Comparison of ENCODE assay signal across 8 cellular contexts in genomic region chrX:129957241-129958099, GRCh38. TPM values are rescaled to one million over a fixed set of nuclear protein-coding genes. Genes with fewer than 3 reads are reported as not detected.
DNase-seq lines count a peak whose midpoint lies in the region; ATAC-seq, FAIRE-seq and TF ChIP-seq lines count a peak whose summit lies in the region.

No MANE protein-coding gene starts in this region.

- TF ChIP-seq CTCF in ascending aorta (IDR thresholded peaks at IDR 0.05): no peak

- H3K4me3 ChIP-seq in ascending aorta: peak overlapping the region; percentile 45 to 63
- peak overlapping the region; percentile 62 for H3K4me3 ChIP-seq in iPS-18a (ENCODE audit: low read length)
- peak overlapping the region in 1 of 2 donors; percentile 45 for H3K4me3 ChIP-seq in small intestine (ENCODE audit: low read depth in 1 of 2, low read length in 2 of 2)

- peak overlapping the region in 1 of 2 donors; percentile 40 for H3K27ac ChIP-seq in ascending aorta
- H3K27ac ChIP-seq in iPS-18a (ENCODE audit: low read length): no peak overlapping the region
- H3K27ac ChIP-seq in small intestine (ENCODE audit: low read depth in 1 of 2, low read length in 1 of 2): peak overlapping the region; percentile 27 to 88

- H3K9ac ChIP-seq in iPS-18a (ENCODE audit: low read length): no peak overlapping the region

- H3K4me1 ChIP-seq in ascending aorta: no peaks in the 10 kb centered on the region
- H3K4me1 ChIP-seq in iPS-18a (ENCODE audit: control insufficient read depth, low read depth, low read length): peaks cover 9% of the 10 kb centered on the region
- H3K4me1 ChIP-seq in small intestine (ENCODE audit: control insufficient read depth in 2 of 2, insufficient read depth in 1 of 2, low read depth in 1 of 2, low read length in 1 of 2): no peaks in the 10 kb centered on the region

- no peaks in the 10 kb centered on the region for H3K27me3 ChIP-seq in ascending aorta
- peaks cover 74% of the 10 kb centered on the region for H3K27me3 ChIP-seq in iPS-18a (ENCODE audit: control insufficient read depth, insufficient read depth, low read length)
- peaks cover 0 to 2% of the 10 kb centered on the region in 2 donors for H3K27me3 ChIP-seq in small intestine (ENCODE audit: control insufficient read depth in 2 of 2, insufficient read depth in 2 of 2, low read length in 2 of 2)

- no peak for FAIRE-seq in small intestine (lab: Jason Lieb, UNC)

- WGBS in small intestine, 3 donors: 9 to 46% (median 27%) methylated on average over 10 to 52 of the region's 56 CpGs

- H3K9me3 ChIP-seq in ascending aorta: no peaks in the 10 kb centered on the region
- H3K9me3 ChIP-seq in iPS-18a (ENCODE audit: control insufficient read depth, low read depth, low read length): peaks cover 7% of the 10 kb centered on the region
- H3K9me3 ChIP-seq in small intestine (ENCODE audit: control insufficient read depth, low read depth): no peaks in the 10 kb centered on the region

- peak; percentile 27 for DNase-seq in DMS79 (lab: John Stamatoyannopoulos, UW)
- peak; percentile 72 for DNase-seq in RKO (ENCODE audit: low spot score)
- DNase-seq in ascending aorta (ENCODE audit: low spot score in 2 of 2): peak in 1 of 2 donors; percentile 75
- DNase-seq in small intestine: peak; percentile 62
- DNase-seq in HPDE6-E6E7 (ENCODE audit: extremely low spot score): no peak

- intact Hi-C loops in ascending aorta (cut with DNase I): no loop called here

- ATAC-seq in GM19438 (IDR thresholded peaks at IDR 0.05; ENCODE audit: low read depth, unreplicated experiment) (peak; percentile 51), HG03460 (IDR thresholded peaks at IDR 0.05; ENCODE audit: unreplicated experiment) (peak; percentile 62)

- H3K36me3 ChIP-seq in ascending aorta (no peaks in the 10 kb centered on the region), iPS-18a (ENCODE audit: control insufficient read depth, low read depth, low read length) (no peaks in the 10 kb centered on the region), small intestine (ENCODE audit: control insufficient read depth in 2 of 2, insufficient read depth in 2 of 2, low read length in 2 of 2) (no peaks in the 10 kb centered on the region)

RNA-seq across cellular contexts. Expression of gene BCORL1, which starts 25.0 kb away (rescaled TPM):
- 10.3 TPM for total RNA-seq in ascending aorta
- polyA plus RNA-seq in small intestine: 1 to 10 TPM; 1.8 to 4.5 (median 1.9) TPM

RNA-seq across cellular contexts. Expression of gene UTP14A, which starts 51.5 kb away (rescaled TPM):
- 1.1 TPM for total RNA-seq in ascending aorta
- polyA plus RNA-seq in small intestine: 10 to 100 TPM in 1 of 3 donors, 1 to 10 TPM in 2; 4.7 to 15.0 (median 7.0) TPM
